In genomic region chr6:109526905-109527628, GRCh38 we compare ENCODE assay signal across 1 cellular context.
TF ChIP-seq lines count a peak whose summit lies in the region.

No MANE protein-coding gene starts in this region.

TF ChIP-seq in HepG2, 621 proteins besides CTCF, POLR2A, EP300 and RAD21 (continued from another document):
- 0 out of 2 replicates have a peak, but pooled peaks have one; percentile 29 for TF ChIP-seq TBX2 (CRISPR knock-in tag; IDR thresholded peaks at IDR 0.05; ENCODE audit: borderline replicate concordance)
- TF ChIP-seq LCORL (IDR thresholded peaks at IDR 0.05): no peak
- no peak for TF ChIP-seq LCORL (CRISPR knock-in tag; IDR thresholded peaks at IDR 0.05)
- no peak for TF ChIP-seq SRSF4 (IDR thresholded peaks at IDR 0.05; ENCODE audit: low read depth, low read length, poor library complexity, severe bottlenecking)
- no peak for TF ChIP-seq ZGPAT (CRISPR knock-in tag; IDR thresholded peaks at IDR 0.05)
- no peak for TF ChIP-seq ZNF792 (CRISPR knock-in tag; IDR thresholded peaks at IDR 0.05)
- no peak for TF ChIP-seq CBFB (CRISPR knock-in tag; IDR thresholded peaks at IDR 0.05)
- no peak for TF ChIP-seq ZNF101 (CRISPR knock-in tag; IDR thresholded peaks at IDR 0.05; ENCODE audit: borderline replicate concordance, low read depth)
- no peak for TF ChIP-seq HBP1 (CRISPR knock-in tag; IDR thresholded peaks at IDR 0.05; ENCODE audit: low read depth)
- no peak for TF ChIP-seq ZSCAN9 (CRISPR knock-in tag; IDR thresholded peaks at IDR 0.05; ENCODE audit: borderline replicate concordance)
- TF ChIP-seq DNMT1 (CRISPR knock-in tag; IDR thresholded peaks at IDR 0.05): no peak
- TF ChIP-seq HNRNPUL1 (IDR thresholded peaks at IDR 0.05; ENCODE audit: low read depth, low read length): no peak
